In genomic region chr19:12788682-12789097, GRCh38 we compare ENCODE assay signal across 8 cellular contexts. TPM values are rescaled to one million over a fixed set of nuclear protein-coding genes. Genes with fewer than 3 reads are reported as not detected.
DNase-seq lines count a peak whose midpoint lies in the region; ATAC-seq and TF ChIP-seq lines count a peak whose summit lies in the region.
"Had no signal": no experiment of that assay in that cellular context is flagged by ENCODE, and none has a peak within 500 bp of the region (broad histone marks: within the 10 kb centered on the region; RNA-seq: fewer than 3 reads in every experiment).

No MANE protein-coding gene starts in this region.

- H4K20me1 ChIP-seq in Karpas-422 (ENCODE audit: insufficient read depth, low read depth, low read length), result peaks cover 5% of the 10 kb centered on the region; the same call in 1 of the 2 replicates

- TF ChIP-seq EP300 in upper lobe of left lung (IDR thresholded peaks at IDR 0.05), result peak in 1 of 4 donors; percentile 9

- TF ChIP-seq POLR2A in upper lobe of left lung (IDR thresholded peaks at IDR 0.05) (peak in 1 of 4 donors; percentile 34), GM18505 (IDR thresholded peaks at IDR 0.05; ENCODE audit: borderline replicate concordance, extremely low read depth, insufficient read depth, insufficient read length) (no peak)

- H3K27ac ChIP-seq in Karpas-422 (ENCODE audit: low read length) (peak overlapping the region; percentile 84), VCaP (peak overlapping the region; percentile 91; the same call in 1 of the 2 replicates), epithelial cell of prostate (peak overlapping the region; percentile 100), mucosa of rectum (ENCODE audit: low read depth in 2 of 2, low read length in 2 of 2) (peak overlapping the region; percentile 100), upper lobe of left lung (peak overlapping the region; percentile 96 to 100 (median 98))

- peak; percentile 60 for DNase-seq in Karpas-422
- DNase-seq in epithelial cell of prostate (ENCODE audit: low read depth, low spot score), result no peak
- DNase-seq in upper lobe of left lung, result peak; percentile 90 to 91

- WGBS in upper lobe of left lung, 2 donors, result 3 to 4% methylated on average over 6 to 12 of the region's 12 CpGs

- no peak overlapping the region for H2AFZ ChIP-seq in Karpas-422 (ENCODE audit: low read length)

- H3K9ac ChIP-seq in ES-I3 (ENCODE audit: low read depth, low read length), result peak overlapping the region; percentile 67; the same call in 1 of the 2 replicates
- peak overlapping the region; percentile 77 for H3K9ac ChIP-seq in Karpas-422 (ENCODE audit: low read length)
- peak overlapping the region; percentile 80 to 97 for H3K9ac ChIP-seq in mucosa of rectum (ENCODE audit: low read depth in 1 of 2, low read length in 2 of 2)

- H3K4me1 ChIP-seq in ES-I3 (ENCODE audit: insufficient read depth, low read length) (peaks cover 16% of the 10 kb centered on the region), Karpas-422 (ENCODE audit: low read length) (peaks cover 60% of the 10 kb centered on the region), mucosa of rectum (ENCODE audit: control insufficient read depth in 2 of 2, insufficient read depth in 2 of 2, low read length in 2 of 2) (peaks cover 64 to 66% of the 10 kb centered on the region in 2 donors), upper lobe of left lung (peaks cover 57 to 67% (median 62%) of the 10 kb centered on the region in 4 donors)

- H3K9me2 ChIP-seq in Karpas-422 (replicated peaks; ENCODE audit: insufficient read depth, low read length), result no peaks in the 10 kb centered on the region

- peak overlapping the region; percentile 80 for H3K4me3 ChIP-seq in Karpas-422 (ENCODE audit: low read length)
- H3K4me3 ChIP-seq in mucosa of rectum (ENCODE audit: low read length in 2 of 2), result peak overlapping the region; percentile 71 to 93
- H3K4me3 ChIP-seq in upper lobe of left lung, result peak overlapping the region; percentile 38 to 96 (median 88)

- TF ChIP-seq CTCF in VCaP (conservative IDR thresholded peaks at IDR 0.05) (no peak), upper lobe of left lung (IDR thresholded peaks at IDR 0.05) (peak in 1 of 6 experiments; percentile 9)

- no peak for ATAC-seq in upper lobe of left lung (ENCODE audit: low FRiP score in 2 of 2)
- ATAC-seq in GM18505 (IDR thresholded peaks at IDR 0.05; ENCODE audit: unreplicated experiment), result no peak

- H3K79me2 ChIP-seq in Karpas-422 (ENCODE audit: low read length), result peaks cover 18% of the 10 kb centered on the region

- peak overlapping the region; percentile 95 for H3K4me2 ChIP-seq in Karpas-422 (ENCODE audit: low read depth, low read length, poor library complexity, severe bottlenecking)

- no peaks in the 10 kb centered on the region for H3K36me3 ChIP-seq in ES-I3 (ENCODE audit: insufficient read depth, low read length)
- no peaks in the 10 kb centered on the region for H3K36me3 ChIP-seq in Karpas-422 (ENCODE audit: insufficient read depth, low read length)
- H3K36me3 ChIP-seq in mucosa of rectum (ENCODE audit: control insufficient read depth in 2 of 2, insufficient read depth in 2 of 2, low read length in 2 of 2), result peaks cover 0 to 2% of the 10 kb centered on the region in 2 donors
- H3K36me3 ChIP-seq in upper lobe of left lung, result peaks cover 0 to 11% (median 0%) of the 10 kb centered on the region in 4 donors

- H3K27me3 ChIP-seq in Karpas-422 (ENCODE audit: low read length), result no peaks in the 10 kb centered on the region
- no peaks in the 10 kb centered on the region for H3K27me3 ChIP-seq in mucosa of rectum (ENCODE audit: control insufficient read depth in 2 of 2, insufficient read depth in 2 of 2, low read length in 2 of 2)
- H3K27me3 ChIP-seq in upper lobe of left lung, result no peaks in the 10 kb centered on the region

- H3K9me3 ChIP-seq in ES-I3 (ENCODE audit: control insufficient read depth, insufficient read depth, low read length) (no peaks in the 10 kb centered on the region), Karpas-422 (ENCODE audit: low read length) (no peaks in the 10 kb centered on the region), mucosa of rectum (ENCODE audit: control insufficient read depth in 2 of 2, low read length in 2 of 2) (no peaks in the 10 kb centered on the region), upper lobe of left lung (no peaks in the 10 kb centered on the region)

RNA-seq across cellular contexts. Expression of gene JUNB, which starts 2.6 kb away (rescaled TPM):
- 60.0 and 156 TPM in 2 replicates for total RNA-seq in Karpas-422 (2014; rRNA removed; shearing (Covaris generic); ENCODE audit: low replicate concordance)
- total RNA-seq in upper lobe of left lung, result 100 to 1,000 TPM; 127 to 422 (median 354) TPM

RNA-seq across cellular contexts. Expression of gene PRDX2, which starts 12.9 kb away (rescaled TPM):
- total RNA-seq in Karpas-422 (2014; rRNA removed; shearing (Covaris generic); ENCODE audit: low replicate concordance), result 372 and 566 TPM in 2 replicates
- 100 to 1,000 TPM in 4 of 6 donors, 10 to 100 TPM in 2; 57.6 to 173 (median 123) TPM for total RNA-seq in upper lobe of left lung

RNA-seq across cellular contexts. Expression of gene THSD8, which starts 13.2 kb away (rescaled TPM):
- total RNA-seq in Karpas-422 (2014; rRNA removed; shearing (Covaris generic); ENCODE audit: low replicate concordance), result 9.0 TPM in 1 of 2 replicates, not detected in the other
- 1 to 10 TPM in 2 of 6 donors, not detected in 4; 4.6 to 6.0 TPM for total RNA-seq in upper lobe of left lung
- total RNA-seq: dermis microvascular lymphatic vessel endothelial cell had no signal

RNA-seq across cellular contexts. Expression of gene HOOK2, which starts 13.3 kb away (rescaled TPM):
- 7.6 and 21.2 TPM in 2 replicates for total RNA-seq in Karpas-422 (2014; rRNA removed; shearing (Covaris generic); ENCODE audit: low replicate concordance)
- 100 to 1,000 TPM in 2 of 6 donors, 10 to 100 TPM in 4; 48.9 to 367 (median 79.6) TPM for total RNA-seq in upper lobe of left lung

RNA-seq across cellular contexts. Expression of gene RNASEH2A, which starts 17.7 kb away (rescaled TPM):
- total RNA-seq in Karpas-422 (2014; rRNA removed; shearing (Covaris generic); ENCODE audit: low replicate concordance), result 37.8 and 48.4 TPM in 2 replicates
- total RNA-seq in upper lobe of left lung, result 1 to 10 TPM; 4.2 to 7.6 (median 5.6) TPM
